2 cellular contexts compared by ENCODE assay signal in the genomic region with DNA sequence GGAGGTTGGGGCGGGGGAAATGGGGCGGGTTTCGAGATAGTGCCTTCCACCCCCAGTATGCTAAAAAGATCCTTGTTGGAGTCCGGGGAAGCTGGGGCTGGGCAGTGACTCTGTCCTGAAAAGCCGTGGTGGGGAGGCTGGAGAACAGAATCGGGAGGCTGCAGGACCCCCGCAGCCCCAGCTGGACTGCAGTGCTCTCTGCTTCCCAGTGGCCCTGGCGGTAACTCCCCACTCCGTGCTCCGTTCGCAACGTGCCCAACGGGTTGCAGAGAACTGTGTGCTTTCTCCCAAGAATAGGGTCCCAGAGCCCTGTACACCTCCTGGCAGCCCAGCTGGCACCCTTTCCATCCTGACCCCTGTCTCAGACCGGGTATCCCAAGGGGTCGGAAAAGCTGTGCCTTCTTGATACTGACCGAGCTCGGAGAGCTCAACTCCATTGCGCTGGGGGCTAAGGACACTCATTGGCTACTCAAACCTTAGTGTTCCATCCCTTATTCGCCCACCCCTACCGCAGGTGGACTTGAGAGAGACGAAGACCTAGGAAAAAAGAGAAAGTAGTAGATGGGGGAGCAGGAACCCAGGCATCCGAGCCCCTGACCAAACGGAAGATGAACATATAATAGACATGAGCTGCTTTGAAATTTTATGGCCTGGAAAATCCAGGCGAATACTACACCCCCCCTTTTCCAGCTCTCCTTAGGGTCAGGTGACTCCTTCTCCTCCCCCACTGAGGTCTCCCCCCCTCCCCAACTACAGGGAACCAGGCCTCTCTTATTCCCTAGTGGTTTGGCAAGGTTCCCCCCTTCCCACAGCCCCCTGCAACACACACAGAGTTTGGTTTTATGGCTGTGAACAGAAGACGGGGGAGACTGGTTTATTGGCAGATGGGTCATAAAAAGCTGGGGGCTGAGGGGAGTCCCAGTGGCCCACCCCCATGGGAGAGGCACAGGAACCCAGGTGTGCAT.
TF ChIP-seq lines count a peak whose summit lies in the region.

No MANE protein-coding gene starts in this region.

TF ChIP-seq in GM12878, 131 proteins besides CTCF, POLR2A, EP300 and RAD21:
- TF ChIP-seq PML (IDR thresholded peaks at IDR 0.05; ENCODE audit: low read length) = no peak
- peak; percentile 10 for TF ChIP-seq MEF2B (IDR thresholded peaks at IDR 0.05; ENCODE audit: partially characterized antibody, poor library complexity, severe bottlenecking)

TF ChIP-seq in liver, 16 proteins besides CTCF, POLR2A, EP300 and RAD21:
- TF ChIP-seq JUND (IDR thresholded peaks at IDR 0.05) = no peak
- no peak for TF ChIP-seq HNF4A (conservative IDR thresholded peaks at IDR 0.05)
- TF ChIP-seq GABPA (IDR thresholded peaks at IDR 0.05 in 1 of 2, conservative IDR thresholded peaks at IDR 0.05 in 1 of 2) = no peak
- no peak for TF ChIP-seq HNF4G (IDR thresholded peaks at IDR 0.05)
- TF ChIP-seq, protein P1, sequence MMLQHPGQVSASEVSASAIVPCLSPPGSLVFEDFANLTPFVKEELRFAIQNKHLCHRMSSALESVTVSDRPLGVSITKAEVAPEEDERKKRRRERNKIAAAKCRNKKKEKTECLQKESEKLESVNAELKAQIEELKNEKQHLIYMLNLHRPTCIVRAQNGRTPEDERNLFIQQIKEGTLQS (IDR thresholded peaks at IDR 0.05) = no peak
- TF ChIP-seq, protein P2, sequence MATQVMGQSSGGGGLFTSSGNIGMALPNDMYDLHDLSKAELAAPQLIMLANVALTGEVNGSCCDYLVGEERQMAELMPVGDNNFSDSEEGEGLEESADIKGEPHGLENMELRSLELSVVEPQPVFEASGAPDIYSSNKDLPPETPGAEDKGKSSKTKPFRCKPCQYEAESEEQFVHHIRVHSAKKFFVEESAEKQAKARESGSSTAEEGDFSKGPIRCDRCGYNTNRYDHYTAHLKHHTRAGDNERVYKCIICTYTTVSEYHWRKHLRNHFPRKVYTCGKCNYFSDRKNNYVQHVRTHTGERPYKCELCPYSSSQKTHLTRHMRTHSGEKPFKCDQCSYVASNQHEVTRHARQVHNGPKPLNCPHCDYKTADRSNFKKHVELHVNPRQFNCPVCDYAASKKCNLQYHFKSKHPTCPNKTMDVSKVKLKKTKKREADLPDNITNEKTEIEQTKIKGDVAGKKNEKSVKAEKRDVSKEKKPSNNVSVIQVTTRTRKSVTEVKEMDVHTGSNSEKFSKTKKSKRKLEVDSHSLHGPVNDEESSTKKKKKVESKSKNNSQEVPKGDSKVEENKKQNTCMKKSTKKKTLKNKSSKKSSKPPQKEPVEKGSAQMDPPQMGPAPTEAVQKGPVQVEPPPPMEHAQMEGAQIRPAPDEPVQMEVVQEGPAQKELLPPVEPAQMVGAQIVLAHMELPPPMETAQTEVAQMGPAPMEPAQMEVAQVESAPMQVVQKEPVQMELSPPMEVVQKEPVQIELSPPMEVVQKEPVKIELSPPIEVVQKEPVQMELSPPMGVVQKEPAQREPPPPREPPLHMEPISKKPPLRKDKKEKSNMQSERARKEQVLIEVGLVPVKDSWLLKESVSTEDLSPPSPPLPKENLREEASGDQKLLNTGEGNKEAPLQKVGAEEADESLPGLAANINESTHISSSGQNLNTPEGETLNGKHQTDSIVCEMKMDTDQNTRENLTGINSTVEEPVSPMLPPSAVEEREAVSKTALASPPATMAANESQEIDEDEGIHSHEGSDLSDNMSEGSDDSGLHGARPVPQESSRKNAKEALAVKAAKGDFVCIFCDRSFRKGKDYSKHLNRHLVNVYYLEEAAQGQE (IDR thresholded peaks at IDR 0.05) = no peak
- TF ChIP-seq, protein P3, sequence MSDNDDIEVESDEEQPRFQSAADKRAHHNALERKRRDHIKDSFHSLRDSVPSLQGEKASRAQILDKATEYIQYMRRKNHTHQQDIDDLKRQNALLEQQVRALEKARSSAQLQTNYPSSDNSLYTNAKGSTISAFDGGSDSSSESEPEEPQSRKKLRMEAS (IDR thresholded peaks at IDR 0.05) = no peak
- TF ChIP-seq TAF1 (conservative IDR thresholded peaks at IDR 0.05) = no peak
- TF ChIP-seq FOXA1 (IDR thresholded peaks at IDR 0.05) = no peak
- TF ChIP-seq RXRA (IDR thresholded peaks at IDR 0.05) = no peak
- no peak for TF ChIP-seq FOXA2 (IDR thresholded peaks at IDR 0.05)
- no peak for TF ChIP-seq NR2F2 (IDR thresholded peaks at IDR 0.05)
- TF ChIP-seq, protein P4, sequence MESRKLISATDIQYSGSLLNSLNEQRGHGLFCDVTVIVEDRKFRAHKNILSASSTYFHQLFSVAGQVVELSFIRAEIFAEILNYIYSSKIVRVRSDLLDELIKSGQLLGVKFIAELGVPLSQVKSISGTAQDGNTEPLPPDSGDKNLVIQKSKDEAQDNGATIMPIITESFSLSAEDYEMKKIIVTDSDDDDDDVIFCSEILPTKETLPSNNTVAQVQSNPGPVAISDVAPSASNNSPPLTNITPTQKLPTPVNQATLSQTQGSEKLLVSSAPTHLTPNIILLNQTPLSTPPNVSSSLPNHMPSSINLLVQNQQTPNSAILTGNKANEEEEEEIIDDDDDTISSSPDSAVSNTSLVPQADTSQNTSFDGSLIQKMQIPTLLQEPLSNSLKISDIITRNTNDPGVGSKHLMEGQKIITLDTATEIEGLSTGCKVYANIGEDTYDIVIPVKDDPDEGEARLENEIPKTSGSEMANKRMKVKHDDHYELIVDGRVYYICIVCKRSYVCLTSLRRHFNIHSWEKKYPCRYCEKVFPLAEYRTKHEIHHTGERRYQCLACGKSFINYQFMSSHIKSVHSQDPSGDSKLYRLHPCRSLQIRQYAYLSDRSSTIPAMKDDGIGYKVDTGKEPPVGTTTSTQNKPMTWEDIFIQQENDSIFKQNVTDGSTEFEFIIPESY (IDR thresholded peaks at IDR 0.05) = no peak
- TF ChIP-seq SP1 (IDR thresholded peaks at IDR 0.05) = no peak
- TF ChIP-seq YY1 (IDR thresholded peaks at IDR 0.05) = no peak
- TF ChIP-seq EGR1 (IDR thresholded peaks at IDR 0.05; ENCODE audit: low read depth in 2 of 2) = no peak
TF ChIP-seq in liver: peak in this region for 0.
